9 cellular contexts compared by ENCODE assay signal in the genomic region with DNA sequence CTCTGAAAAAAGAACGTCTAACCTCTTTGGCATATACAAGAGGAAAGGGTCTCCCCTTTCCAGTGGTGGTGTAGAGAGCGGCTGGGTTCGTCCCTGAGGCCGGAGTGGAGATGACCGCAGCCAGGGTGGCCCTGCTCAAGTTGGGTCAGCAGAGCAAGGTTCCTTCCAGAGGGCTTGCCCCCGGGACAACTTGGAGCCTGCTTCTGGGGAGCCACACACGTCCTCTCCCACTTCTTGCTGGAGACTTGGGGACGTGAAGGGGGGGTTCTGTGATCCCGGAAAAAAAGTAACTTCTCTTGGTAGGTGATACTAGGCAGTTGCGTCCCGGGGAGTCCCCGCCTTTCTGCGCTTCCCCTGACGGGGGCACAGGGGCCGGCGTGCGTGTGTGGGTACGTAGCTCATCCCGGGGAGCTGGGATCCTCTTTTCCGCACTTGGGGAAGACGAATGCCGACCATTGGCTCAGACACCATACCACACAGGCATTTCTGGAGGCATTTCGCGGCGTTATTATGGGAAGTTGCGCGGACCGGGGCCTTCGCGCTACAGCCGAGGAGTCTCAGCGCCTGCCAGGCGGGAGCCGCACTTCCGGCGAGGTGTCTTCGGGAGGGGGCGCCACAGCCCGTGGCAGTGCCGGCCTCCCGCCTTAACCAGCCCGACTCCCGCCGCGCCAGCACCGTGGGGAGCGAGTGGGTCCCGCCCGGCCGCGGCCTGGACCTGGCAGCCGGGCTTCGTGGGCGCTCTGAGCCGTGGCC. TPM values are rescaled to one million over a fixed set of nuclear protein-coding genes. Genes with fewer than 3 reads are reported as not detected.
DNase-seq lines count a peak whose midpoint lies in the region; ATAC-seq and TF ChIP-seq lines count a peak whose summit lies in the region.
"Had no signal": no experiment of that assay in that cellular context is flagged by ENCODE, and none has a peak within 500 bp of the region (broad histone marks: within the 10 kb centered on the region; RNA-seq: fewer than 3 reads in every experiment).

No MANE protein-coding gene starts in this region.

- H3K36me3 ChIP-seq in HUES64 (ENCODE audit: insufficient read depth, low read length) (no peaks in the 10 kb centered on the region), kidney epithelial cell (ENCODE audit: control insufficient read depth, insufficient read depth, low read length) (no peaks in the 10 kb centered on the region), smooth muscle cell (ENCODE audit: low read depth) (no peaks in the 10 kb centered on the region)

- DNase-seq in kidney epithelial cell (ENCODE audit: low read depth) (no peak), smooth muscle cell (lab: John Stamatoyannopoulos, UW; ENCODE audit: unreplicated experiment) (no peak), globus pallidus (ENCODE audit: low spot score) (no peak), HuH-7 (ENCODE audit: low spot score) (no peak), activated T-cell treated with anti-CD3 and anti-CD28 coated beads for 4 hours (no peak)
- DNase-seq: natural killer cell had no signal

- WGBS in HUES64: 2% methylated on average over 53 of the region's 55 CpGs
- 5% methylated on average over 55 of the region's 55 CpGs for WGBS in smooth muscle cell (ENCODE audit: low lambda C conversion rate)

- no peak for ATAC-seq in GM21367 (IDR thresholded peaks at IDR 0.05; ENCODE audit: unreplicated experiment)
- ATAC-seq: natural killer cell had no signal

- H3K4me1 Mint-ChIP-seq in brain: peaks cover 9% of the 10 kb centered on the region
- H3K4me1 Mint-ChIP-seq: natural killer cell had no signal

- H2AFZ ChIP-seq in smooth muscle cell (ENCODE audit: low read depth): no peak overlapping the region

- no peak overlapping the region for H3K27ac Mint-ChIP-seq in brain
- H3K27ac Mint-ChIP-seq: natural killer cell had no signal

- H3K36me3 Mint-ChIP-seq in brain: no peaks in the 10 kb centered on the region
- H3K36me3 Mint-ChIP-seq: natural killer cell had no signal

- H3K9me3 Mint-ChIP-seq in brain: peaks cover 0 to 3% (median 0%) of the 10 kb centered on the region in 5 experiments

- H3K4me1 ChIP-seq in HUES64 (ENCODE audit: insufficient read depth, low read length): no peaks in the 10 kb centered on the region
- H3K4me1 ChIP-seq in smooth muscle cell (ENCODE audit: low read depth): peaks cover 11% of the 10 kb centered on the region

- no peak for TF ChIP-seq CTCF in brain (conservative IDR thresholded peaks at IDR 0.05)
- peak; percentile 3 for TF ChIP-seq CTCF in kidney epithelial cell (IDR thresholded peaks at IDR 0.05; ENCODE audit: insufficient read depth, low read length, poor library complexity, severe bottlenecking)
- no peak for TF ChIP-seq CTCF in smooth muscle cell (IDR thresholded peaks at IDR 0.05; ENCODE audit: borderline replicate concordance, insufficient read depth, poor library complexity, severe bottlenecking)

- peak overlapping the region; percentile 92 for H3K4me2 ChIP-seq in smooth muscle cell

- H4K20me1 ChIP-seq in smooth muscle cell (ENCODE audit: low read depth): no peaks in the 10 kb centered on the region

- H3K27me3 ChIP-seq in HUES64 (ENCODE audit: insufficient read depth, low read length): peaks cover 100% of the 10 kb centered on the region
- H3K27me3 ChIP-seq in kidney epithelial cell (ENCODE audit: control insufficient read depth, insufficient read depth, low read length): peaks cover 44% of the 10 kb centered on the region
- H3K27me3 ChIP-seq in smooth muscle cell (ENCODE audit: low read depth): peaks cover 98% of the 10 kb centered on the region

- H3K27me3 Mint-ChIP-seq in brain: peaks cover 97% of the 10 kb centered on the region

- H3K4me3 ChIP-seq in HUES64 (ENCODE audit: low read length): peak overlapping the region; percentile 45
- H3K4me3 ChIP-seq in kidney epithelial cell (ENCODE audit: low read depth, low read length): no peak overlapping the region
- peak overlapping the region; percentile 48 for H3K4me3 ChIP-seq in smooth muscle cell

- no peaks in the 10 kb centered on the region for H3F3A ChIP-seq in smooth muscle cell (ENCODE audit: low read depth)

- H3K27ac ChIP-seq in HUES64 (ENCODE audit: low read depth, low read length) (no peak overlapping the region), smooth muscle cell (ENCODE audit: low read depth) (no peak overlapping the region)

- H3K9ac ChIP-seq in HUES64 (ENCODE audit: low read depth, low read length) (no peak overlapping the region), smooth muscle cell (ENCODE audit: low read depth) (no peak overlapping the region)

- H3K79me2 ChIP-seq in smooth muscle cell (ENCODE audit: low read depth): no peaks in the 10 kb centered on the region

- H3K9me3 ChIP-seq in HUES64 (ENCODE audit: insufficient read depth, low read depth, low read length) (no peaks in the 10 kb centered on the region; the same call in 1 of the 2 replicates), smooth muscle cell (replicated peaks; ENCODE audit: low read depth) (no peaks in the 10 kb centered on the region)

- peak overlapping the region; percentile 35 to 79 (median 66) for H3K4me3 Mint-ChIP-seq in brain
- H3K4me3 Mint-ChIP-seq: natural killer cell had no signal

RNA-seq across cellular contexts. Expression of gene PAX9, which starts 14.8 kb away (rescaled TPM):
- not detected for polyA plus RNA-seq in HUES64 (2013, experiment 1 of 2)
- polyA plus RNA-seq in HUES64 (2013, experiment 2 of 2): not detected
- polyA plus RNA-seq in brain (ENCODE audit: insufficient read depth, low read depth, low replicate concordance) (2.8 TPM), smooth muscle cell (not detected in 2 replicates)
- total RNA-seq in kidney epithelial cell (0.13 TPM in 1 of 2 replicates, not detected in the other), smooth muscle cell (0.04 TPM in 1 of 2 replicates, not detected in the other)
- total RNA-seq: natural killer cell had no signal
